ENCODE assay signal across 11 cellular contexts in the genomic region with DNA sequence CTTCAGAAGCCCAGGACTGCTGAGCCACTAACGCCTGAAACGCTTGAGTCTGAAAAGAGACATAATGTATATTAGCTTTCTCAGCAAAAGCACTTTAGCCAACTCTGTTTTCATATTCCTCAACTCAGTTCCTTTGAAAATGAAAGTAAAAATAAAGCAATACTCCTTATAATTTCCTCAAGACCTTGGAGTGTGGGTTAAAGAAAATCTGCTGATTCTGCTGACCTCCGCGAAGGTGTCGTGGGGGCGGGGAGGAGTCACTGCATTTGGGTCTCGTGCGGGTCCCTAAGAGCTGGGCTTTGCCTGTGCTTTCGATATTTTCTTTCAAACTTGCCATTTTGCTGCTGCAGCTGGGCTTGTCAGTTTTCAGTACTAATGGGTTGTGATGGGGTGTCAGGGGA.
DNase-seq lines count a peak whose midpoint lies in the region; ATAC-seq, FAIRE-seq and TF ChIP-seq lines count a peak whose summit lies in the region.
"Had no signal": no experiment of that assay in that cellular context is flagged by ENCODE, and none has a peak within 500 bp of the region (broad histone marks: within the 10 kb centered on the region; RNA-seq: fewer than 3 reads in every experiment).

No MANE protein-coding gene starts in this region.

- no peak for FAIRE-seq in GM12878 (lab: Jason Lieb, UNC)
- FAIRE-seq: endothelial cell of umbilical vein had no signal

- H3K4me3 Mint-ChIP-seq in naive thymus-derived CD4-positive, alpha-beta T cell, result peak overlapping the region; percentile 29 to 78 (median 54)
- H3K4me3 Mint-ChIP-seq: WTC11 had no signal

- DNase-seq in heart left ventricle (no peak), left ventricle myocardium superior (no peak), GM12878 (ENCODE audit: low read depth, low spot score) (no peak), upper lobe of right lung (no peak)
- DNase-seq in naive thymus-derived CD4-positive, alpha-beta T cell, result no peak
- DNase-seq: stimulated activated CD4-positive, alpha-beta T cell treated with anti-CD3 and anti-CD28 coated beads, Interleukin-1b, Interleukin-23, amount 100 ng/mL, for 48 hours had no signal

- no peaks in the 10 kb centered on the region for H3K36me3 Mint-ChIP-seq in naive thymus-derived CD4-positive, alpha-beta T cell
- H3K36me3 Mint-ChIP-seq: WTC11 had no signal

- SMC1A ChIA-PET in GM12878 (lab: Charles Lee; ENCODE audit: uncharacterized antibody, unreplicated experiment), result interaction anchor here (1.4 kb wide), 1 partner anchor 118 kb away, joined by 4 read pairs; no protein-coding TSS in a partner anchor

- H3K4me1 ChIP-seq in heart left ventricle (peaks cover 0 to 20% (median 0%) of the 10 kb centered on the region in 12 donors), GM12878 (ENCODE audit: control insufficient read depth, insufficient read depth, low read length) (peaks cover 32% of the 10 kb centered on the region), upper lobe of right lung (peaks cover 14% of the 10 kb centered on the region)
- H3K4me1 ChIP-seq in naive thymus-derived CD4-positive, alpha-beta T cell (ENCODE audit: control insufficient read depth in 2 of 2, insufficient read depth in 2 of 2, low read length in 2 of 2), result peaks cover 0 to 21% of the 10 kb centered on the region in 2 donors

- H3K4me1 Mint-ChIP-seq in naive thymus-derived CD4-positive, alpha-beta T cell, result peaks cover 14 to 34% (median 26%) of the 10 kb centered on the region in 7 donors
- H3K4me1 Mint-ChIP-seq: WTC11 had no signal

- H3K27ac Mint-ChIP-seq in naive thymus-derived CD4-positive, alpha-beta T cell, result peak overlapping the region in 5 of 9 donors; percentile 19 to 61 (median 40)
- H3K27ac Mint-ChIP-seq: WTC11 had no signal

- in situ Hi-C loops in GM12878 (cut with MboI), result no loop called here

- RAD21 ChIA-PET in GM12878 (lab: Charles Lee; ENCODE audit: unreplicated experiment), result interaction anchor here (1.0 kb wide), 1 partner anchor 86 kb away, joined by 3 read pairs; no protein-coding TSS in a partner anchor

- peak overlapping the region in 1 of 12 donors; percentile 50 for H3K27ac ChIP-seq in heart left ventricle
- H3K27ac ChIP-seq in GM12878 (ENCODE audit: control insufficient read depth, insufficient read depth), result peak overlapping the region; percentile 83
- H3K27ac ChIP-seq in naive thymus-derived CD4-positive, alpha-beta T cell (ENCODE audit: low read depth, low read length), result no peak overlapping the region
- H3K27ac ChIP-seq in upper lobe of right lung, result peak overlapping the region; percentile 30

- H3K27me3 ChIP-seq in heart left ventricle (no peaks in the 10 kb centered on the region), GM12878 (replicated peaks in 1 of 2; ENCODE audit: control insufficient read depth in 2 of 2, insufficient read depth in 2 of 2, low read length in 1 of 2) (no peaks in the 10 kb centered on the region), upper lobe of right lung (no peaks in the 10 kb centered on the region)
- H3K27me3 ChIP-seq in naive thymus-derived CD4-positive, alpha-beta T cell (ENCODE audit: control insufficient read depth in 2 of 2, insufficient read depth in 2 of 2, low read length in 2 of 2), result no peaks in the 10 kb centered on the region

- no peak for TF ChIP-seq POLR2A in heart left ventricle (IDR thresholded peaks at IDR 0.05)
- TF ChIP-seq POLR2A in GM12878 (IDR thresholded peaks at IDR 0.05; ENCODE audit: low read depth, low read length), result no peak

- intact Hi-C loops in heart left ventricle (cut with DNase I) (no loop called here), left ventricle myocardium superior (cut with micrococcal nuclease) (no loop called here), GM12878 (cut with micrococcal nuclease; ENCODE audit: unreplicated experiment) (loop anchor here (5.0 kb wide), 1 partner anchor 73 kb away; no protein-coding TSS in a partner anchor), upper lobe of right lung (cut with DNase I) (no loop called here)
- intact Hi-C loops in naive thymus-derived CD4-positive, alpha-beta T cell (cut with micrococcal nuclease), result no loop called here

- peaks cover 0 to 5% (median 0%) of the 10 kb centered on the region in 11 donors for H3K9me3 Mint-ChIP-seq in naive thymus-derived CD4-positive, alpha-beta T cell
- H3K9me3 Mint-ChIP-seq: WTC11 had no signal

- POLR2A ChIA-PET in GM12878 (lab: Charles Lee), result interaction anchor here (0.6 kb wide), 1 partner anchor 217 kb away, joined by 3 read pairs; no protein-coding TSS in a partner anchor
- POLR2A ChIA-PET in naive thymus-derived CD4-positive, alpha-beta T cell (lab: Charles Lee), result no interaction called here

- H3K36me3 ChIP-seq in heart left ventricle, result no peaks in the 10 kb centered on the region
- no peaks in the 10 kb centered on the region for H3K36me3 ChIP-seq in GM12878 (ENCODE audit: control insufficient read depth in 2 of 2, insufficient read depth in 2 of 2, low read length in 1 of 2)
- H3K36me3 ChIP-seq in naive thymus-derived CD4-positive, alpha-beta T cell (ENCODE audit: control insufficient read depth in 2 of 3, insufficient read depth in 3 of 3, low read length in 3 of 3), result no peaks in the 10 kb centered on the region
- no peaks in the 10 kb centered on the region for H3K36me3 ChIP-seq in upper lobe of right lung

- no peaks in the 10 kb centered on the region for H3K9me3 ChIP-seq in heart left ventricle
- H3K9me3 ChIP-seq in GM12878 (replicated peaks; ENCODE audit: control insufficient read depth, insufficient read depth, low read length), result peaks cover 4% of the 10 kb centered on the region; the same call in 1 of the 3 replicates
- no peaks in the 10 kb centered on the region for H3K9me3 ChIP-seq in naive thymus-derived CD4-positive, alpha-beta T cell (ENCODE audit: control insufficient read depth in 2 of 3, low read length in 3 of 3)
- H3K9me3 ChIP-seq in upper lobe of right lung, result no peaks in the 10 kb centered on the region

- no peak for TF ChIP-seq CTCF in heart left ventricle (IDR thresholded peaks at IDR 0.05)
- TF ChIP-seq CTCF in GM12878 (IDR thresholded peaks at IDR 0.05 in 2 of 3, conservative IDR thresholded peaks at IDR 0.05 in 1 of 3; ENCODE audit: control insufficient read depth in 2 of 3, extremely low read depth in 1 of 3, insufficient read depth in 1 of 3, low read depth in 3 of 3, low read length in 3 of 3), result no peak
- no peak for TF ChIP-seq CTCF in upper lobe of right lung (IDR thresholded peaks at IDR 0.05)

- TF ChIP-seq RAD21 in GM12878 (IDR thresholded peaks at IDR 0.05; ENCODE audit: insufficient read depth, low read depth, low read length), result no peak

- CTCF ChIA-PET in GM12878 (lab: Yijun Ruan, JAX), result interaction anchor here (0.9 kb wide), 1 partner anchor 118 kb away, joined by 3 read pairs; no protein-coding TSS in a partner anchor
- CTCF ChIA-PET in naive thymus-derived CD4-positive, alpha-beta T cell (lab: Charles Lee), result interaction anchor here (0.6 to 1.1 kb wide), 2 partner anchors 66 to 380 kb away, joined by 3 to 5 read pairs; no protein-coding TSS in a partner anchor

- H3K4me2 ChIP-seq in GM12878 (ENCODE audit: control insufficient read depth, insufficient read depth), result peak overlapping the region; percentile 94

- H3K27me3 Mint-ChIP-seq in naive thymus-derived CD4-positive, alpha-beta T cell, result no peaks in the 10 kb centered on the region

- ATAC-seq in heart left ventricle, result no peak
- no peak for ATAC-seq in left ventricle myocardium superior
- no peak for ATAC-seq in GM12878
- no peak for ATAC-seq in naive thymus-derived CD4-positive, alpha-beta T cell
- ATAC-seq in upper lobe of right lung, result no peak
- no peak for ATAC-seq in HG02763 (IDR thresholded peaks at IDR 0.05; ENCODE audit: unreplicated experiment)
- no peak for ATAC-seq in GM19463 (IDR thresholded peaks at IDR 0.05; ENCODE audit: unreplicated experiment)
- no peak for ATAC-seq in HG03025 (IDR thresholded peaks at IDR 0.05; ENCODE audit: low FRiP score, unreplicated experiment)
- ATAC-seq: WTC11 had no signal

- H3K79me2 ChIP-seq in GM12878 (ENCODE audit: control insufficient read depth, insufficient read depth, low read length), result no peaks in the 10 kb centered on the region

- H3K4me3 ChIP-seq in heart left ventricle (peak overlapping the region in 10 of 12 donors; percentile 21 to 48 (median 36)), GM12878 (no peak overlapping the region; the same call in 1 of the 2 replicates), upper lobe of right lung (peak overlapping the region; percentile 43)
- H3K4me3 ChIP-seq in naive thymus-derived CD4-positive, alpha-beta T cell (ENCODE audit: low read length), result no peak overlapping the region

- TF ChIP-seq EP300 in GM12878 (IDR thresholded peaks at IDR 0.05; ENCODE audit: borderline replicate concordance in 1 of 2, control insufficient read depth in 1 of 2, low read depth in 2 of 2, low read length in 2 of 2), result no peak

- BruUV-seq in GM12878 (replicated peaks; lab: Mats Ljungman, UMichigan), result no TSS peak

- no peaks in the 10 kb centered on the region for H4K20me1 ChIP-seq in GM12878 (ENCODE audit: control insufficient read depth, insufficient read depth)

- H2AFZ ChIP-seq in GM12878 (ENCODE audit: control insufficient read depth, low read depth, low read length), result peak overlapping the region; percentile 59

- H3K9ac ChIP-seq in GM12878 (ENCODE audit: control insufficient read depth, insufficient read depth, low read length), result no peak overlapping the region

- 48 to 65% (median 63%) methylated on average over 9 of the region's 9 CpGs for WGBS in heart left ventricle, 4 donors
- WGBS in GM12878 (ENCODE audit: insufficient coverage, insufficient replicate concordance, low lambda C conversion rate, missing lambda C conversion rate), result 64% methylated on average over 9 of the region's 9 CpGs

TF ChIP-seq in GM12878, 131 proteins besides CTCF, POLR2A, EP300 and RAD21 (continues in another document):
- TF ChIP-seq, protein P1, sequence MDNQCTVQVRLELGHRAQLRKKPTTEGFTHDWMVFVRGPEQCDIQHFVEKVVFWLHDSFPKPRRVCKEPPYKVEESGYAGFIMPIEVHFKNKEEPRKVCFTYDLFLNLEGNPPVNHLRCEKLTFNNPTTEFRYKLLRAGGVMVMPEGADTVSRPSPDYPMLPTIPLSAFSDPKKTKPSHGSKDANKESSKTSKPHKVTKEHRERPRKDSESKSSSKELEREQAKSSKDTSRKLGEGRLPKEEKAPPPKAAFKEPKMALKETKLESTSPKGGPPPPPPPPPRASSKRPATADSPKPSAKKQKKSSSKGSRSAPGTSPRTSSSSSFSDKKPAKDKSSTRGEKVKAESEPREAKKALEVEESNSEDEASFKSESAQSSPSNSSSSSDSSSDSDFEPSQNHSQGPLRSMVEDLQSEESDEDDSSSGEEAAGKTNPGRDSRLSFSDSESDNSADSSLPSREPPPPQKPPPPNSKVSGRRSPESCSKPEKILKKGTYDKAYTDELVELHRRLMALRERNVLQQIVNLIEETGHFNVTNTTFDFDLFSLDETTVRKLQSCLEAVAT (IDR thresholded peaks at IDR 0.05), result peak; percentile 75
- no peak for TF ChIP-seq BHLHE40 (IDR thresholded peaks at IDR 0.05; ENCODE audit: borderline replicate concordance in 1 of 2, low read depth in 2 of 2, low read length in 1 of 2)
- TF ChIP-seq EGR1 (IDR thresholded peaks at IDR 0.05; ENCODE audit: borderline replicate concordance in 1 of 2, low read depth in 2 of 2, low read length in 2 of 2), result no peak
- no peak for TF ChIP-seq NR2C2 (IDR thresholded peaks at IDR 0.05; ENCODE audit: borderline replicate concordance, control insufficient read depth, insufficient read length, low read depth)
- 0 out of 2 replicates have a peak, but pooled peaks have one; percentile 15 for TF ChIP-seq CREM (IDR thresholded peaks at IDR 0.05; ENCODE audit: low read depth)

Comparison
In these comparisons a context has a peak if more than half of its experiments do, and no peak if none do; other contexts are left out.
1. H3K4me3 ChIP-seq: peak in heart left ventricle (10 of 12) and upper lobe of right lung (single experiment); none in GM12878 (single experiment) and naive thymus-derived CD4-positive, alpha-beta T cell (single experiment).